In the genomic region with DNA sequence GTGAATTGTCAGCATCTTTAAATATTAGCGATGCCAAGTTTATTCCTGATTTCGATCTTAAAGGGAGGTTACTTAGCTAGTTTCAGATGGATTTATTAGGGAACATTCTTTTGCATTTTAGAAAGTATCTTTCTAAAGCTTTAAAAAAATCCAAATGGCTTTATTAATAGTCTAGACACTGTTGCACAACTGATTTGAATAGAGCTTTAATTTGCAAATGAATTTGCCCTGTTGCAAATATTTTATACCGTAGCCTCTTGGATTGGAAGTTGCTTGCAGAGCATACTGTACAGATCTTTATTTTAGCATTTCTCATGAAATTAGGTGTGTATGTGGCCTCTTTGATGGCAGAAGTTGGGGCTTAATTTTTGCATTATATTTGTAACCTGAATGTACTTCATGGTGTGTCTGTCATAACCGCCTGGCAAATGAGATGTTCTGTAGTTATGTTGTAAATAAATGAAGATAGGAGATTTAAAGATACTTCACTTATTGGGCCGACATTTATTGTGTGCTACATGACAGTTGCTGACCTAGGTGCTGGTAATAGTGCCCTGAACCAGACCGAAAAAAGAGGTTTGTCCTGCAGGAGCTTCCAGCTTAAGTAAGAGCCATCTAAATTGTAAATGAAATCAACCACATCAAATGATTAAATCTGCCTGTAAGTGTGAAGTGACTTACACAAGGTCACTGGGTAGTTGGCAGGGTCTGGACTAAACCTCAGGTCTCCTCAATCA, we compare ENCODE assay signal across 8 cellular contexts. TPM values are rescaled to one million over a fixed set of nuclear protein-coding genes. Genes with fewer than 3 reads are reported as not detected.
DNase-seq lines count a peak whose midpoint lies in the region; ATAC-seq and TF ChIP-seq lines count a peak whose summit lies in the region.

No MANE protein-coding gene starts in this region.

- DNase-seq in H9 (no peak), immature natural killer cell (no peak), posterior cingulate gyrus (no peak), NCI-H2227 treated with DMSO at 0.1 percent for 48 hours (lab: John Stamatoyannopoulos, UW) (no peak), SK-N-DZ (ENCODE audit: low spot score) (no peak)
- DNase-seq in activated effector memory CD4-positive, alpha-beta T cell treated with Interleukin-2 at 50 U/mL for 16 hours, result no peak

- H3K4me2 ChIP-seq in H9 (ENCODE audit: insufficient read depth, insufficient read length, low read length), result peak overlapping the region; percentile 96

- no peak overlapping the region for H3K14ac ChIP-seq in H9 (ENCODE audit: insufficient read depth, low read length)

- no peak overlapping the region for H2BK15ac ChIP-seq in H9 (ENCODE audit: low read depth, low read length)

- H2AFZ ChIP-seq in H9 (ENCODE audit: low read length), result no peak overlapping the region

- peak overlapping the region; percentile 93 to 94 for H3K4me3 Mint-ChIP-seq in H9
- H3K4me3 Mint-ChIP-seq in activated T-helper 17 cell treated with anti-CD3 and anti-CD28 coated beads, Interleukin-2, amount 50 U/mL, for 72 hours, result peak overlapping the region; percentile 100
- peak overlapping the region; percentile 66 to 97 (median 96) for H3K4me3 Mint-ChIP-seq in immature natural killer cell

- peaks cover 51% of the 10 kb centered on the region for H3K79me2 ChIP-seq in H9 (ENCODE audit: insufficient read depth, low read length)

- H3K9ac ChIP-seq in H9 (ENCODE audit: extremely low read depth, insufficient read length, low read length), result no peak overlapping the region

- peaks cover 6% of the 10 kb centered on the region for H3K23me2 ChIP-seq in H9 (ENCODE audit: insufficient read length, low read depth, low read length, poor library complexity, severe bottlenecking)

- H3K27me3 Mint-ChIP-seq in H9 (ENCODE audit: low read depth) (no peaks in the 10 kb centered on the region), immature natural killer cell (ENCODE audit: low read depth in 3 of 3) (peaks cover 2 to 9% (median 7%) of the 10 kb centered on the region in 3 donors)
- H3K27me3 Mint-ChIP-seq in activated T-helper 17 cell treated with anti-CD3 and anti-CD28 coated beads, Interleukin-2, amount 50 U/mL, for 72 hours, result no peaks in the 10 kb centered on the region

- H3K9me3 Mint-ChIP-seq in H9 (no peaks in the 10 kb centered on the region; a peak in 1 of 5 replicates), immature natural killer cell (no peaks in the 10 kb centered on the region)
- H3K9me3 Mint-ChIP-seq in activated T-helper 17 cell treated with anti-CD3 and anti-CD28 coated beads, Interleukin-2, amount 50 U/mL, for 72 hours, result no peaks in the 10 kb centered on the region

- H2BK12ac ChIP-seq in H9 (ENCODE audit: insufficient read length, low read depth, low read length), result no peak overlapping the region

- no peak overlapping the region for H4K5ac ChIP-seq in H9 (ENCODE audit: insufficient read length, low read depth, low read length)

- no peaks in the 10 kb centered on the region for H3K27me3 ChIP-seq in H9 (ENCODE audit: insufficient read depth, low read length)

- no peak overlapping the region for H3K56ac ChIP-seq in H9 (ENCODE audit: insufficient read length, low read depth, low read length)

- H2BK120ac ChIP-seq in H9 (ENCODE audit: low read depth, low read length, poor library complexity, severe bottlenecking), result no peak overlapping the region

- H3K36me3 Mint-ChIP-seq in H9 (ENCODE audit: insufficient read depth in 1 of 3, low read depth in 3 of 3) (peaks cover under 1 to 7% (median 4%) of the 10 kb centered on the region in 3 experiments; a peak in 4 of 7 replicates), immature natural killer cell (peaks cover 0 to 4% (median 0%) of the 10 kb centered on the region in 3 donors)
- H3K36me3 Mint-ChIP-seq in activated T-helper 17 cell treated with anti-CD3 and anti-CD28 coated beads, Interleukin-2, amount 50 U/mL, for 72 hours (ENCODE audit: low read depth), result peaks cover 31% of the 10 kb centered on the region

- no peaks in the 10 kb centered on the region for H3K9me3 ChIP-seq in H9 (ENCODE audit: control insufficient read depth, low read depth, low read length)

- WGBS in H9 (ENCODE audit: extremely low coverage, insufficient read length, low lambda C conversion rate), result no CpG with 5 or more reads among the region's 6 CpGs

- no peak overlapping the region for H3K23ac ChIP-seq in H9 (ENCODE audit: insufficient read length, low read depth, low read length)

- no peaks in the 10 kb centered on the region for H3K4me1 ChIP-seq in H9 (ENCODE audit: insufficient read depth, low read length)

- no peaks in the 10 kb centered on the region for H3K79me1 ChIP-seq in H9 (ENCODE audit: insufficient read depth, low read depth, low read length, poor library complexity, severe bottlenecking)

- H2BK5ac ChIP-seq in H9 (ENCODE audit: insufficient read length, low read length), result no peak overlapping the region

- H3K4me1 Mint-ChIP-seq in H9 (peaks cover 32 to 33% of the 10 kb centered on the region in 2 experiments), immature natural killer cell (peaks cover 40 to 58% of the 10 kb centered on the region in 2 donors)
- peaks cover 30% of the 10 kb centered on the region for H3K4me1 Mint-ChIP-seq in activated T-helper 17 cell treated with anti-CD3 and anti-CD28 coated beads, Interleukin-2, amount 50 U/mL, for 72 hours

- no peak overlapping the region for H3K27ac Mint-ChIP-seq in H9
- H3K27ac Mint-ChIP-seq in activated T-helper 17 cell treated with anti-CD3 and anti-CD28 coated beads, Interleukin-2, amount 50 U/mL, for 72 hours, result peak overlapping the region; percentile 100
- peak overlapping the region in 3 of 6 donors; percentile 36 to 96 (median 36) for H3K27ac Mint-ChIP-seq in immature natural killer cell

- H4K8ac ChIP-seq in H9 (replicated peaks; ENCODE audit: insufficient read length, low read depth, low read length), result no peak overlapping the region

- intact Hi-C loops in posterior cingulate gyrus (cut with DNase I), result loop anchor here (10.0 kb wide), 1 partner anchor 244 kb away; the partner anchor contains the start of gene RBM27

- H3K18ac ChIP-seq in H9 (ENCODE audit: insufficient read length, low read depth, low read length), result no peak overlapping the region

- no peak overlapping the region for H2AK5ac ChIP-seq in H9 (ENCODE audit: insufficient read length, low read length)

- no peak overlapping the region for H3T11ph ChIP-seq in H9 (ENCODE audit: low read length)

- TF ChIP-seq CTCF in 22Rv1 (IDR thresholded peaks at IDR 0.05) (no peak), H9 (conservative IDR thresholded peaks at IDR 0.05) (no peak)

- no peak for ATAC-seq in activated T-helper 17 cell treated with anti-CD3 and anti-CD28 coated beads, Interleukin-2, amount 50 U/mL, for 72 hours (replicated peaks)

- H3K27ac ChIP-seq in 22Rv1, result peak overlapping the region; percentile 88; the same call in 1 of the 2 replicates
- H3K27ac ChIP-seq in H9 (ENCODE audit: insufficient read length, low read depth, low read length), result no peak overlapping the region

- no peaks in the 10 kb centered on the region for H4K20me1 ChIP-seq in H9 (ENCODE audit: control insufficient read depth, insufficient read depth, insufficient read length)

- H3K4ac ChIP-seq in H9 (ENCODE audit: low read depth, low read length), result no peak overlapping the region

- H4K91ac ChIP-seq in H9 (ENCODE audit: insufficient read length, low read depth, low read length), result no peak overlapping the region

- no peak overlapping the region for H2BK20ac ChIP-seq in H9 (ENCODE audit: low read depth, low read length, poor library complexity, severe bottlenecking)

RNA-seq across cellular contexts. Expression of gene TCERG1, which starts 1.8 kb away (rescaled TPM):
- 112 and 115 TPM in 2 replicates for total RNA-seq in H9 (2021)
- total RNA-seq in activated T-helper 17 cell treated with anti-CD3 and anti-CD28 coated beads, Interleukin-2, amount 50 U/mL, for 72 hours, result 100 to 1,000 TPM in 1 of 2 donors, 10 to 100 TPM in 1; 84.1 to 110 TPM
- polyA plus RNA-seq in immature natural killer cell, result 10 to 100 TPM; 14.9 to 45.0 (median 21.2) TPM
- polyA plus RNA-seq in SK-N-DZ (2014; cell fraction: cytosol; rRNA removed), result 108 and 110 TPM in 2 replicates
- 354 and 501 TPM in 2 replicates for polyA plus RNA-seq in SK-N-DZ (2014; cell fraction: nucleus; rRNA removed)
